ENCODE assay signal across 9 cellular contexts in the genomic region with DNA sequence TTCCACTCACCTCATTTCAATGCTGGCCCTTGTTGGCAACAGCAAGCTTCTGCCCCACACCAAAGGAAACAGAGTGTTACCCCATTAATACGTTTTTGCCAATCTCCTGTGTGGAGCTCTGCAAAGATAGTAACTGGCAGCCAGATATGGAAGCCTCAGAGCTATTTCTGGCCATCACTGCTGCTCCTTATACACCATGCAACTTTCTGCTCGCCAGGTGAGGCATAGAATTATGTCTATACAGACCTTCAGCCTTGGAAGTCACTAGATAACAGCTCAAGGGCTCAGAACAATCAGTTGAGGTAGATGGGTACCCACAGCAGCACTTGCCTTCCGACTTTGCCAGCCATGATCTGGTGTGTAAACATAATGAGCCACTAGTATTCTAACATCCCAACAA.
"Had no signal": no experiment of that assay in that cellular context is flagged by ENCODE, and none has a peak within 500 bp of the region (broad histone marks: within the 10 kb centered on the region; RNA-seq: fewer than 3 reads in every experiment).

No MANE protein-coding gene starts in this region.

- FAIRE-seq: HepG2, HTR-8/SVneo, K562 had no signal

- DNase-seq: IMR-90, KBM-7, KG1 had no signal

- H3K27me3 Mint-ChIP-seq: IgD-negative memory B cell had no signal

- H3K36me3 Mint-ChIP-seq: IgD-negative memory B cell had no signal

- H3K4me1 Mint-ChIP-seq: IgD-negative memory B cell had no signal

- H3K4me3 Mint-ChIP-seq: IgD-negative memory B cell had no signal

- H3K27ac ChIP-seq: HL-60, KMS-11 had no signal

- H3K4me3 ChIP-seq: K562 had no signal

- H3K4me2 ChIP-seq: KMS-11 had no signal

- H3K27ac Mint-ChIP-seq: IgD-negative memory B cell had no signal

- ATAC-seq: HepG2, K562 had no signal

- H3K9ac ChIP-seq: KMS-11 had no signal
